Comparison of ENCODE assay signal across 25 cellular contexts in the genomic region with DNA sequence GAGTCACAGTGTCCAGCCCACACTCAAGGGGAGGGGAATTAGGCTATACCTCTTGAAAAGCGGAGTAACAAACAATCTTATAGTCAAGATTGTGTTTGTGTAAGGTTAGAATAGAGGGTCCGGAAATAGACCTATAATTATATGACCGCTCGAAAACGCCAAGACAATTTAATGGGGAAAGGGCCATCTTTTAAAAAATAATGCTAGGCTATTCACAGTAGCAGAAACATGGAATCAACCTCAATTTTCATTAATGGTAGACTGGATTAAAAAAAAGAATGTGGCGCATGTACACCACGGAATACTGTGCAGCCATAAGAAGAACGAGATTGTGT. TPM values are rescaled to one million over a fixed set of nuclear protein-coding genes. Genes with fewer than 3 reads are reported as not detected.
DNase-seq lines count a peak whose midpoint lies in the region; ATAC-seq, FAIRE-seq and TF ChIP-seq lines count a peak whose summit lies in the region.
"Had no signal": no experiment of that assay in that cellular context is flagged by ENCODE, and none has a peak within 500 bp of the region (broad histone marks: within the 10 kb centered on the region; RNA-seq: fewer than 3 reads in every experiment).

No MANE protein-coding gene starts in this region.

- peaks cover 47% of the 10 kb centered on the region for H3K4me1 Mint-ChIP-seq in activated CD4-positive, alpha-beta T cell treated with anti-CD3 and anti-CD28 coated beads, Interleukin-2, amount 10 ng/mL, durations not matched to agents 24 days and 14 days
- H3K4me1 Mint-ChIP-seq in chondrocyte (ENCODE audit: low read depth) (peaks cover 40% of the 10 kb centered on the region), progenitor cell of endocrine pancreas (ENCODE audit: low read depth) (peaks cover 2% of the 10 kb centered on the region)

- in situ Hi-C loops in gastrocnemius medialis (cut with MboI; ENCODE audit: low sequenced_read_pairs in 4 of 4), result no loop called here

- intact Hi-C loops in activated CD4-positive, alpha-beta T cell treated with anti-CD3 and anti-CD28 coated beads, Interleukin-2, amount 10 ng/mL, durations not matched to agents 24 days and 14 days (cut with micrococcal nuclease), result loop anchor here (1.0 kb wide), 1 partner anchor 9 kb away; no protein-coding TSS in a partner anchor
- intact Hi-C loops in gastrocnemius medialis (cut with DNase I; ENCODE audit: low total_unique reads), result no loop called here

- peaks cover 32 to 41% of the 10 kb centered on the region in 2 donors for H3K4me1 ChIP-seq in gastrocnemius medialis

- DNase-seq in activated CD4-positive, alpha-beta T cell treated with anti-CD3 and anti-CD28 coated beads, Interleukin-2, amount 10 ng/mL, durations not matched to agents 24 days and 14 days, result no peak
- DNase-seq in activated CD4-positive, alpha-beta T cell treated with anti-CD3 and anti-CD28 coated beads for 4 hours, result no peak
- DNase-seq in NCI-H2227 treated with DMSO at 0.1 percent for 48 hours (lab: John Stamatoyannopoulos, UW) (peak; percentile 96), chondrocyte (ENCODE audit: low spot score) (no peak), progenitor cell of endocrine pancreas (ENCODE audit: low spot score, unreplicated experiment) (no peak), gastrocnemius medialis (no peak), urothelium cell line (ENCODE audit: low spot score) (no peak)
- DNase-seq: activated CD4-positive, CD25-positive, alpha-beta regulatory T cell treated with anti-CD3 and anti-CD28 coated beads, Interleukin-2, amount 50 U/mL, for 72 hours; activated CD8-positive, alpha-beta memory T cell treated with anti-CD3 and anti-CD28 coated beads, Interleukin-2, amount 50 U/mL, for 48 hours; colonic mucosa; GDM1; hippocampal formation; naive thymus-derived CD8-positive, alpha-beta T cell; NCI-H1694; RPMI8226; stimulated activated CD4-positive, alpha-beta T cell treated with anti-CD3 and anti-CD28 coated beads, Interleukin-2, amount 100 ng/mL, for 48 hours; stimulated activated naive CD8-positive, alpha-beta T cell treated with anti-CD3 and anti-CD28 coated beads, Interleukin-15, amount 100 ng/mL, for 72 hours; transverse colon had no signal

- H3K36me3 ChIP-seq in gastrocnemius medialis, result peaks cover 0 to 20% of the 10 kb centered on the region in 2 donors
- H3K36me3 ChIP-seq: colonic mucosa had no signal

- FAIRE-seq in urothelium cell line (lab: Jason Lieb, UNC), result no peak
- FAIRE-seq: endometrium, islet of Langerhans had no signal

- H3K4me3 ChIP-seq in gastrocnemius medialis, result no peak overlapping the region
- H3K4me3 ChIP-seq: BLaER1, colonic mucosa, lung, transverse colon had no signal

- TF ChIP-seq CTCF in chondrocyte (IDR thresholded peaks at IDR 0.05) (no peak), progenitor cell of endocrine pancreas (IDR thresholded peaks at IDR 0.05; ENCODE audit: unreplicated experiment) (no peak), gastrocnemius medialis (IDR thresholded peaks at IDR 0.05 in 4 of 5, conservative IDR thresholded peaks at IDR 0.05 in 1 of 5) (no peak)

- TF ChIP-seq POLR2A in gastrocnemius medialis (IDR thresholded peaks at IDR 0.05), result no peak

- ATAC-seq in gastrocnemius medialis (no peak), GM21529 (IDR thresholded peaks at IDR 0.05; ENCODE audit: unreplicated experiment) (no peak)
- ATAC-seq: naive thymus-derived CD8-positive, alpha-beta T cell had no signal

- peaks cover 69% of the 10 kb centered on the region for H3K36me3 Mint-ChIP-seq in activated CD4-positive, alpha-beta T cell treated with anti-CD3 and anti-CD28 coated beads, Interleukin-2, amount 10 ng/mL, durations not matched to agents 24 days and 14 days (ENCODE audit: low read depth)
- H3K36me3 Mint-ChIP-seq in chondrocyte (ENCODE audit: low read depth) (peaks cover 17% of the 10 kb centered on the region), progenitor cell of endocrine pancreas (ENCODE audit: insufficient read depth) (peaks cover 24% of the 10 kb centered on the region)

- no peaks in the 10 kb centered on the region for H3K9me3 ChIP-seq in gastrocnemius medialis
- H3K9me3 ChIP-seq: colonic mucosa, transverse colon had no signal

- no peak overlapping the region for H3K4me3 Mint-ChIP-seq in activated CD4-positive, alpha-beta T cell treated with anti-CD3 and anti-CD28 coated beads, Interleukin-2, amount 10 ng/mL, durations not matched to agents 24 days and 14 days
- H3K4me3 Mint-ChIP-seq in chondrocyte (ENCODE audit: unreplicated experiment) (no peak overlapping the region), progenitor cell of endocrine pancreas (ENCODE audit: low read depth) (no peak overlapping the region)
- H3K4me3 Mint-ChIP-seq: activated naive CD4-positive, alpha-beta T cell treated with anti-CD3 and anti-CD28 coated beads for 36 hours; naive thymus-derived CD8-positive, alpha-beta T cell; stimulated activated naive CD8-positive, alpha-beta T cell treated with anti-CD3 and anti-CD28 coated beads, Interleukin-15, amount 100 ng/mL, for 72 hours had no signal

- H3K27me3 ChIP-seq in gastrocnemius medialis, result no peaks in the 10 kb centered on the region
- H3K27me3 ChIP-seq: BLaER1, colonic mucosa, transverse colon had no signal

- peaks cover 6% of the 10 kb centered on the region for H3K9me3 Mint-ChIP-seq in activated CD4-positive, alpha-beta T cell treated with anti-CD3 and anti-CD28 coated beads, Interleukin-2, amount 10 ng/mL, durations not matched to agents 24 days and 14 days
- no peaks in the 10 kb centered on the region for H3K9me3 Mint-ChIP-seq in chondrocyte (ENCODE audit: low read depth)
- H3K9me3 Mint-ChIP-seq in progenitor cell of endocrine pancreas (ENCODE audit: low read depth), result peaks cover 8% of the 10 kb centered on the region
- H3K9me3 Mint-ChIP-seq: activated naive CD4-positive, alpha-beta T cell treated with anti-CD3 and anti-CD28 coated beads for 36 hours; naive thymus-derived CD8-positive, alpha-beta T cell had no signal

- peak overlapping the region; percentile 46 for H3K27ac Mint-ChIP-seq in activated CD4-positive, alpha-beta T cell treated with anti-CD3 and anti-CD28 coated beads, Interleukin-2, amount 10 ng/mL, durations not matched to agents 24 days and 14 days
- H3K27ac Mint-ChIP-seq in chondrocyte (ENCODE audit: unreplicated experiment) (peak overlapping the region; percentile 59), progenitor cell of endocrine pancreas (peak overlapping the region; percentile 35)
- H3K27ac Mint-ChIP-seq: stimulated activated naive CD8-positive, alpha-beta T cell treated with anti-CD3 and anti-CD28 coated beads, Interleukin-15, amount 100 ng/mL, for 72 hours had no signal

- H3K27me3 Mint-ChIP-seq in activated CD4-positive, alpha-beta T cell treated with anti-CD3 and anti-CD28 coated beads, Interleukin-2, amount 10 ng/mL, durations not matched to agents 24 days and 14 days, result no peaks in the 10 kb centered on the region
- H3K27me3 Mint-ChIP-seq in chondrocyte (ENCODE audit: low read depth) (no peaks in the 10 kb centered on the region), progenitor cell of endocrine pancreas (no peaks in the 10 kb centered on the region)
- H3K27me3 Mint-ChIP-seq: naive thymus-derived CD8-positive, alpha-beta T cell; stimulated activated naive CD8-positive, alpha-beta T cell treated with anti-CD3 and anti-CD28 coated beads, Interleukin-15, amount 100 ng/mL, for 72 hours had no signal

- H3K27ac ChIP-seq in gastrocnemius medialis, result no peak overlapping the region
- H3K27ac ChIP-seq: BLaER1, colonic mucosa, parathyroid adenoma, transverse colon had no signal

RNA-seq across cellular contexts. Expression of a gene that starts 30.0 kb away (rescaled TPM):
- 117 TPM in 2 replicates for total RNA-seq in activated CD4-positive, alpha-beta T cell treated with anti-CD3 and anti-CD28 coated beads, Interleukin-2, amount 10 ng/mL, durations not matched to agents 24 days and 14 days
- total RNA-seq in chondrocyte, result 39.0 to 42.6 TPM (median 39.2 TPM) in 3 replicates
- total RNA-seq in progenitor cell of endocrine pancreas, result 86.7 and 90.8 TPM in 2 replicates
- total RNA-seq in gastrocnemius medialis, result 10 to 100 TPM in 3 of 4 donors, 1 to 10 TPM in 1; 9.4 to 13.6 (median 12.2) TPM
